In genomic region chr21:29024474-29025327, GRCh38 we compare ENCODE assay signal across 1 cellular context.
A peak's percentile ranks its signal among the peaks of the same experiment; 100 is the strongest.
TF ChIP-seq lines count a peak whose summit lies in the region.

USP16 (plus strand) TSS chr21:29024668; CDS start chr21:29027914, 3,246 bp downstream.

TF ChIP-seq in HepG2, 621 proteins besides CTCF, POLR2A, EP300 and RAD21 (continued from another document and continues in another):
- TF ChIP-seq ZNF710 (CRISPR knock-in tag; IDR thresholded peaks at IDR 0.05; ENCODE audit: borderline replicate concordance) = no peak
- no peak for TF ChIP-seq ZNF703 (CRISPR knock-in tag; IDR thresholded peaks at IDR 0.05; ENCODE audit: borderline replicate concordance)
- peak; percentile 91 for TF ChIP-seq HIVEP1 (CRISPR knock-in tag; IDR thresholded peaks at IDR 0.05)
- peak; percentile 30; the same call in 1 of the 2 replicates for TF ChIP-seq RARA (CRISPR knock-in tag; IDR thresholded peaks at IDR 0.05)
- TF ChIP-seq TGIF2 (CRISPR knock-in tag; IDR thresholded peaks at IDR 0.05) = peak; percentile 24; the same call in 1 of the 2 replicates
- TF ChIP-seq ZNF232 (CRISPR knock-in tag; IDR thresholded peaks at IDR 0.05; ENCODE audit: borderline replicate concordance) = peak; percentile 93
- peak; percentile 1; the same call in 1 of the 2 replicates for TF ChIP-seq BHLHE40 (IDR thresholded peaks at IDR 0.05; ENCODE audit: low read length)
- no peak for TF ChIP-seq ZNF460 (CRISPR knock-in tag; IDR thresholded peaks at IDR 0.05; ENCODE audit: borderline replicate concordance)
- 0 out of 2 replicates have a peak, but pooled peaks have one; percentile 34 for TF ChIP-seq PAX8 (CRISPR knock-in tag; IDR thresholded peaks at IDR 0.05; ENCODE audit: borderline replicate concordance)
- no peak for TF ChIP-seq ZBTB39 (CRISPR knock-in tag; IDR thresholded peaks at IDR 0.05)
- no peak for TF ChIP-seq ZC3H4 (CRISPR knock-in tag; IDR thresholded peaks at IDR 0.05; ENCODE audit: borderline replicate concordance)
- TF ChIP-seq SP4 (CRISPR knock-in tag; IDR thresholded peaks at IDR 0.05) = 0 out of 2 replicates have a peak, but pooled peaks have one; percentile 28
- peak; percentile 52; the same call in 1 of the 2 replicates for TF ChIP-seq PRDM10 (CRISPR knock-in tag; IDR thresholded peaks at IDR 0.05; ENCODE audit: low read depth)
- no peak for TF ChIP-seq ZNF879 (CRISPR knock-in tag; IDR thresholded peaks at IDR 0.05)
- TF ChIP-seq SETDB1 (CRISPR knock-in tag; IDR thresholded peaks at IDR 0.05; ENCODE audit: borderline replicate concordance) = no peak
- no peak for TF ChIP-seq GPBP1L1 (CRISPR knock-in tag; IDR thresholded peaks at IDR 0.05)
- TF ChIP-seq ZNF891 (CRISPR knock-in tag; IDR thresholded peaks at IDR 0.05) = 0 out of 2 replicates have a peak, but pooled peaks have one; percentile 28
- no peak; the same call in 1 of the 2 replicates for TF ChIP-seq ZNF777 (CRISPR knock-in tag; IDR thresholded peaks at IDR 0.05)
- TF ChIP-seq HOMEZ (CRISPR knock-in tag; IDR thresholded peaks at IDR 0.05; ENCODE audit: low read depth) = peak; percentile 50; the same call in 1 of the 2 replicates
- TF ChIP-seq KDM2A (CRISPR knock-in tag; IDR thresholded peaks at IDR 0.05; ENCODE audit: borderline replicate concordance, low read depth) = peak; percentile 85
- no peak for TF ChIP-seq CENPX (CRISPR knock-in tag; IDR thresholded peaks at IDR 0.05)
- no peak for TF ChIP-seq MYPOP (CRISPR knock-in tag; IDR thresholded peaks at IDR 0.05)
- TF ChIP-seq FOXK1 (CRISPR knock-in tag; IDR thresholded peaks at IDR 0.05; ENCODE audit: borderline replicate concordance, low read depth) = peak; percentile 73
- TF ChIP-seq NPAS2 (CRISPR knock-in tag; IDR thresholded peaks at IDR 0.05; ENCODE audit: borderline replicate concordance) = no peak
- TF ChIP-seq ZNF274 (CRISPR knock-in tag; IDR thresholded peaks at IDR 0.05) = no peak; the same call in 1 of the 2 replicates
- no peak for TF ChIP-seq ZBTB33 (CRISPR knock-in tag; IDR thresholded peaks at IDR 0.05)
- TF ChIP-seq ZNF292 (CRISPR knock-in tag; IDR thresholded peaks at IDR 0.05; ENCODE audit: borderline replicate concordance, low read depth) = no peak
- TF ChIP-seq PAXIP1 (CRISPR knock-in tag; conservative IDR thresholded peaks at IDR 0.05) = no peak; the same call in 1 of the 2 replicates
- no peak for TF ChIP-seq DPF2 (CRISPR knock-in tag; IDR thresholded peaks at IDR 0.05; ENCODE audit: borderline replicate concordance, low read depth)
- TF ChIP-seq TEF (CRISPR knock-in tag; IDR thresholded peaks at IDR 0.05) = no peak; the same call in 1 of the 2 replicates
- TF ChIP-seq MAF1 (CRISPR knock-in tag; IDR thresholded peaks at IDR 0.05; ENCODE audit: borderline replicate concordance) = no peak
- TF ChIP-seq ESRRA (CRISPR knock-in tag; IDR thresholded peaks at IDR 0.05; ENCODE audit: low read depth) = no peak
- no peak for TF ChIP-seq HDAC6 (IDR thresholded peaks at IDR 0.05; ENCODE audit: low read depth, low read length)
- no peak for TF ChIP-seq ZNF20 (CRISPR knock-in tag; IDR thresholded peaks at IDR 0.05)
- TF ChIP-seq FOXC1 (CRISPR knock-in tag; IDR thresholded peaks at IDR 0.05; ENCODE audit: borderline replicate concordance) = peak; percentile 51; the same call in 1 of the 2 replicates
- TF ChIP-seq GABPB1 (CRISPR knock-in tag; IDR thresholded peaks at IDR 0.05) = peak; percentile 99
- no peak for TF ChIP-seq FOSL1 (CRISPR knock-in tag; IDR thresholded peaks at IDR 0.05; ENCODE audit: borderline replicate concordance)
- TF ChIP-seq ZSCAN30 (CRISPR knock-in tag; IDR thresholded peaks at IDR 0.05) = no peak
- no peak for TF ChIP-seq NFE2L1 (CRISPR knock-in tag; IDR thresholded peaks at IDR 0.05; ENCODE audit: borderline replicate concordance)
- no peak for TF ChIP-seq SAFB2 (CRISPR knock-in tag; IDR thresholded peaks at IDR 0.05; ENCODE audit: borderline replicate concordance, low read depth)
- TF ChIP-seq ZBTB38 (CRISPR knock-in tag; IDR thresholded peaks at IDR 0.05) = peak; percentile 48; the same call in 1 of the 2 replicates
- TF ChIP-seq ZNF788 (CRISPR knock-in tag; IDR thresholded peaks at IDR 0.05; ENCODE audit: borderline replicate concordance) = 0 out of 2 replicates have a peak, but pooled peaks have one; percentile 83
- TF ChIP-seq RBAK (CRISPR knock-in tag; IDR thresholded peaks at IDR 0.05) = peak; percentile 18; the same call in 1 of the 2 replicates
- TF ChIP-seq ZFYVE20 (CRISPR knock-in tag; IDR thresholded peaks at IDR 0.05; ENCODE audit: borderline replicate concordance, low read depth) = no peak
- TF ChIP-seq ZNF430 (CRISPR knock-in tag; IDR thresholded peaks at IDR 0.05) = peak; percentile 44; the same call in 1 of the 2 replicates
- no peak; the same call in 1 of the 2 replicates for TF ChIP-seq ZNF230 (CRISPR knock-in tag; IDR thresholded peaks at IDR 0.05)
